8 cellular contexts compared by ENCODE assay signal in the genomic region with DNA sequence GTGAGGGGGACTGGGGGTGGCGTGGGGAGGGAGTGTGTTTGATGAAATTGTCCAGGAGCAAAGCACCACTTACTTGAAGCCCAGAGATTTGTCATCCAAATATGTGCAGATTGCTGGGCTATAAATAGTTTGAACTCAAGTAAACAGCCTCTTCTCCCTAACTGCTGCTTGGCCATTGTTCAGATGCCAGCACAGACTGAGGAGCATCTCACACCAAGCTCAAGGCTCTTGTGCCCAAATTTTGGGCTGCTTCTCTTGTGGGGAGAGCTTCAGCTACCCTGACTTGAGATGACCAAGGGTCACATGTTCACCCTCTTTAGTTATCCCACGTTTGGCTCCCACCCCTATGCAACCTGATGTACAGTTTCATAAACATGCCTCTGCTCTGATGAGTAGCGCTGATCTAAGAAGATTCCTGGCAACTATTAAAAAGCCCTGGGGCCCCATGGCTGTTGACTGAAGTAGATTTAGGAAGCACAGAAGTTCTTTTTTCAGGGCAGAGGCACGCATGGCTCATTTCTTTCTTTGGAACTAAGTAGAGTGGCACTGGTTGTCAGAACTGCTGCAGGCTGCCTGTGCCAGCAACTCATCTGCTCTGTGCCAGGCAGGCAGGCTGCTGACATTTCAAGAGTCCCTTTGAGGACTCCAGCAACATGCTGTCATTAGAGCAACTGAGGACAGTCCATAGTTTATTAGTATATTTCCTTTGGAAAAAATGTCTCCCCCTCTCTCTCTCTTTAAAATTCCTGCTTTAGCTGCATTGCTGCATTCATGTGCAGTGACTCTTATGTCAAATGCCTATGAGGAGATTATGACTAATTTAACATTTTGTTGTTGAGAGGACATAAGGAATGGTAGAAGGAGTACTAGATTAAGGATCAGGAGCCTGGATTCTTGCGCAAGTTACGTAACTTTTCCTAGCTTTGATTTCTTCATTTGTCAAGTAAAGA. TPM values are rescaled to one million over a fixed set of nuclear protein-coding genes. Genes with fewer than 3 reads are reported as not detected.
DNase-seq lines count a peak whose midpoint lies in the region; ATAC-seq and TF ChIP-seq lines count a peak whose summit lies in the region.

No MANE protein-coding gene starts in this region.

- TF ChIP-seq CTCF in mammary epithelial cell (conservative IDR thresholded peaks at IDR 0.05 in 1 of 2, IDR thresholded peaks at IDR 0.05 in 1 of 2; ENCODE audit: extremely low read depth in 1 of 2, insufficient read depth in 1 of 2, low read depth in 1 of 2, low read length in 2 of 2) = no peak
- no peak for TF ChIP-seq CTCF in thoracic aorta (IDR thresholded peaks at IDR 0.05)

- in situ Hi-C loops in mammary epithelial cell (cut with MboI; ENCODE audit: low sequenced_read_pairs in 2 of 2) = loop anchor here in 1 of 2 donors (5.0 kb wide), 1 partner anchor 76 kb away; no protein-coding TSS in a partner anchor

- H3K4me1 ChIP-seq in mammary epithelial cell (ENCODE audit: insufficient read depth, low read length) (peaks cover 24% of the 10 kb centered on the region), thoracic aorta (ENCODE audit: control insufficient read depth in 1 of 2, low read depth in 2 of 2) (peaks cover 12 to 25% of the 10 kb centered on the region in 2 donors), SJCRH30 (peaks cover 7% of the 10 kb centered on the region)

- DNase-seq in HS-27A (ENCODE audit: low read depth) (peak; percentile 87), mammary epithelial cell (peak; percentile 85), thoracic aorta (ENCODE audit: low spot score) (no peak), T-helper 1 cell (no peak), activated gamma-delta T cell (lab: John Stamatoyannopoulos, UW) (no peak), SJCRH30 (no peak)

- peak overlapping the region; percentile 80 for H3K27ac ChIP-seq in mammary epithelial cell (ENCODE audit: insufficient read depth, low read depth, low read length)
- H3K27ac ChIP-seq in layer of hippocampus (ENCODE audit: low read depth, low read length) = peak overlapping the region; percentile 79
- H3K27ac ChIP-seq in thoracic aorta = peak overlapping the region; percentile 82 to 84
- H3K27ac ChIP-seq in SJCRH30 = no peak overlapping the region

- intact Hi-C loops in mammary epithelial cell (cut with micrococcal nuclease) = loop anchor here (1.0 to 2.0 kb wide), 5 partner anchors 37 to 77 kb away; partner anchors contain the start of gene SERINC3

- ATAC-seq in thoracic aorta (ENCODE audit: insufficient number of reproducible peaks, low FRiP score, low read depth) (peak; percentile 65), GM21390 (IDR thresholded peaks at IDR 0.05; ENCODE audit: unreplicated experiment) (no peak)

- H3K36me3 ChIP-seq in mammary epithelial cell (ENCODE audit: insufficient read depth, low read length) = no peaks in the 10 kb centered on the region
- H3K36me3 ChIP-seq in thoracic aorta = no peaks in the 10 kb centered on the region
- H3K36me3 ChIP-seq in SJCRH30 = no peaks in the 10 kb centered on the region

- peak overlapping the region; percentile 56 for H3K9ac ChIP-seq in mammary epithelial cell (ENCODE audit: insufficient read depth, low read length)

- peaks cover 2% of the 10 kb centered on the region for H3K9me3 ChIP-seq in mammary epithelial cell (replicated peaks; ENCODE audit: insufficient read depth, low read length)
- H3K9me3 ChIP-seq in thoracic aorta = no peaks in the 10 kb centered on the region
- no peaks in the 10 kb centered on the region for H3K9me3 ChIP-seq in SJCRH30 (replicated peaks)

- 4% methylated on average over 6 of the region's 6 CpGs for WGBS in mammary epithelial cell (ENCODE audit: low coverage, missing lambda C conversion rate)

- H3K4me3 ChIP-seq in mammary epithelial cell (replicated peaks in 1 of 3; ENCODE audit: insufficient read depth in 1 of 3, low read depth in 2 of 3, low read length in 3 of 3) (no peak overlapping the region), thoracic aorta (peak overlapping the region; percentile 46), SJCRH30 (no peak overlapping the region)

- no peaks in the 10 kb centered on the region for H4K20me1 ChIP-seq in mammary epithelial cell (ENCODE audit: insufficient read depth, low read length)

- dilution Hi-C loops in mammary epithelial cell (cut with HindIII; ENCODE audit: low sequenced_read_pairs) = no loop called here

- peak overlapping the region; percentile 66 for H3K4me2 ChIP-seq in mammary epithelial cell (ENCODE audit: insufficient read depth, low read depth, low read length)

- CTCF ChIA-PET in mammary epithelial cell (lab: Charles Lee; ENCODE audit: low non-redundant PET) = interaction anchor here (0.6 kb wide), 1 partner anchor 52 kb away, joined by 3 read pairs; no protein-coding TSS in a partner anchor

- no peaks in the 10 kb centered on the region for H3K27me3 ChIP-seq in mammary epithelial cell (ENCODE audit: insufficient read depth, low read length)
- no peaks in the 10 kb centered on the region for H3K27me3 ChIP-seq in layer of hippocampus (ENCODE audit: control insufficient read depth, insufficient read depth, low read length)
- H3K27me3 ChIP-seq in thoracic aorta (replicated peaks; ENCODE audit: insufficient read depth) = no peaks in the 10 kb centered on the region
- no peaks in the 10 kb centered on the region for H3K27me3 ChIP-seq in SJCRH30

- peak overlapping the region; percentile 27 for H2AFZ ChIP-seq in mammary epithelial cell (ENCODE audit: low read depth, low read length)

- TSS peak; percentile 57 for BruUV-seq in mammary epithelial cell (replicated peaks; lab: Mats Ljungman, UMichigan)

- no peaks in the 10 kb centered on the region for H3K79me2 ChIP-seq in mammary epithelial cell (ENCODE audit: insufficient read depth, low read length)

RNA-seq across cellular contexts. Expression of gene PKIG, which starts 9.6 kb away (rescaled TPM):
- total RNA-seq in mammary epithelial cell (10 to 100 TPM; 13.7 to 15.2 TPM), thoracic aorta (100 to 1,000 TPM; 125 to 186 TPM)
- 9.7 TPM for polyA plus RNA-seq in mammary epithelial cell
- polyA minus RNA-seq in mammary epithelial cell = 10.6 TPM
- 9.6 and 10.1 TPM in 2 replicates for total RNA-seq in SJCRH30 (2014; rRNA removed; shearing (Covaris generic))

RNA-seq across cellular contexts. Expression of gene SERINC3, which starts 51.0 kb away (rescaled TPM):
- total RNA-seq in mammary epithelial cell = 100 to 1,000 TPM; 101 to 153 TPM
- polyA plus RNA-seq in mammary epithelial cell = 169 TPM
- 194 TPM for polyA minus RNA-seq in mammary epithelial cell
- total RNA-seq in thoracic aorta = 100 to 1,000 TPM in 1 of 2 donors, 10 to 100 TPM in 1; 98.9 to 109 TPM
- 48.4 and 50.7 TPM in 2 replicates for total RNA-seq in SJCRH30 (2014; rRNA removed; shearing (Covaris generic))

Comparison
In these comparisons a context has a peak if more than half of its experiments do, and no peak if none do; other contexts are left out.
1. DNase-seq: peak in HS-27A (single experiment) and mammary epithelial cell (single experiment); none in thoracic aorta (single experiment), T-helper 1 cell (0 of 5), activated gamma-delta T cell (single experiment) and SJCRH30 (0 of 2).
2. RNA of gene PKIG, which starts 9.6 kb away (total RNA-seq): 125 to 186 TPM in thoracic aorta; 13.7 to 15.2 TPM in mammary epithelial cell and 9.6 to 10.1 TPM in SJCRH30; every median in the first group is over 4 times any median in the second.